In genomic region chr1:151568626-151569088, GRCh38 we compare ENCODE assay signal across 15 cellular contexts. TPM values are rescaled to one million over a fixed set of nuclear protein-coding genes. Genes with fewer than 3 reads are reported as not detected.
A peak's percentile ranks its signal among the peaks of the same experiment; 100 is the strongest.
DNase-seq lines count a peak whose midpoint lies in the region; ATAC-seq, FAIRE-seq and TF ChIP-seq lines count a peak whose summit lies in the region.
"Had no signal": no experiment of that assay in that cellular context is flagged by ENCODE, and none has a peak within 500 bp of the region (broad histone marks: within the 10 kb centered on the region; RNA-seq: fewer than 3 reads in every experiment).

No MANE protein-coding gene starts in this region.

- H3K4me1 ChIP-seq in hepatocyte (ENCODE audit: insufficient read depth), result no peaks in the 10 kb centered on the region

- POLR2A ChIA-PET in activated CD4-positive, alpha-beta memory T cell treated with anti-CD3 and anti-CD28 coated beads for 36 hours (lab: Charles Lee), result no interaction called here

- in situ Hi-C loops in G401 (cut with HindIII; ENCODE audit: low sequenced_read_pairs), result no loop called here

- no peaks in the 10 kb centered on the region for H3K36me3 Mint-ChIP-seq in activated CD4-positive, alpha-beta T cell treated with anti-CD3 and anti-CD28 coated beads, Interleukin-2, amount 10 ng/mL, durations not matched to agents 24 days and 14 days (ENCODE audit: low read depth)
- H3K36me3 Mint-ChIP-seq in activated CD4-positive, alpha-beta memory T cell treated with anti-CD3 and anti-CD28 coated beads for 36 hours, result peaks cover 3% of the 10 kb centered on the region
- H3K36me3 Mint-ChIP-seq: natural killer cell treated with Interleukin-12 subunit alpha and Interleukin-12 subunit beta and Interleukin-15 and Interleukin-18, amount 100 ng/mL, for 72 hours had no signal

- intact Hi-C loops in activated CD4-positive, alpha-beta T cell treated with anti-CD3 and anti-CD28 coated beads, Interleukin-2, amount 10 ng/mL, durations not matched to agents 24 days and 14 days (cut with micrococcal nuclease), result no loop called here
- intact Hi-C loops in activated CD4-positive, alpha-beta memory T cell treated with anti-CD3 and anti-CD28 coated beads for 36 hours (cut with micrococcal nuclease), result no loop called here
- intact Hi-C loops in sciatic nerve (cut with DNase I), result no loop called here

- no peak overlapping the region for H3K4me2 ChIP-seq in hepatocyte

- no peak for TF ChIP-seq CTCF in hepatocyte (IDR thresholded peaks at IDR 0.05; ENCODE audit: poor library complexity)

- peak overlapping the region; percentile 69 for H3K27ac ChIP-seq in hepatocyte

- no peaks in the 10 kb centered on the region for H3K9me3 Mint-ChIP-seq in activated CD4-positive, alpha-beta T cell treated with anti-CD3 and anti-CD28 coated beads, Interleukin-2, amount 10 ng/mL, durations not matched to agents 24 days and 14 days
- H3K9me3 Mint-ChIP-seq in activated CD4-positive, alpha-beta memory T cell treated with anti-CD3 and anti-CD28 coated beads for 36 hours, result no peaks in the 10 kb centered on the region
- H3K9me3 Mint-ChIP-seq: natural killer cell treated with Interleukin-12 subunit alpha and Interleukin-12 subunit beta and Interleukin-15 and Interleukin-18, amount 100 ng/mL, for 72 hours; T-helper 2 cell treated with Interferon-gamma antibody and Interleukin-4, amounts not matched to agents 5 μg/mL and 100 μg/mL, for 36 hours had no signal

- H3K27me3 Mint-ChIP-seq in activated CD4-positive, alpha-beta T cell treated with anti-CD3 and anti-CD28 coated beads, Interleukin-2, amount 10 ng/mL, durations not matched to agents 24 days and 14 days, result no peaks in the 10 kb centered on the region
- H3K27me3 Mint-ChIP-seq in activated CD4-positive, alpha-beta memory T cell treated with anti-CD3 and anti-CD28 coated beads for 36 hours, result no peaks in the 10 kb centered on the region
- H3K27me3 Mint-ChIP-seq: natural killer cell treated with Interleukin-12 subunit alpha and Interleukin-12 subunit beta and Interleukin-15 and Interleukin-18, amount 100 ng/mL, for 72 hours had no signal

- H4K20me1 ChIP-seq in hepatocyte (ENCODE audit: insufficient read depth, poor library complexity, severe bottlenecking), result no peaks in the 10 kb centered on the region

- no peaks in the 10 kb centered on the region for H3K9me3 ChIP-seq in hepatocyte (ENCODE audit: low read depth)

- H3K36me3 ChIP-seq in hepatocyte (replicated peaks; ENCODE audit: insufficient read depth, low read depth), result no peaks in the 10 kb centered on the region

- H3K27ac Mint-ChIP-seq in activated CD4-positive, alpha-beta T cell treated with anti-CD3 and anti-CD28 coated beads, Interleukin-2, amount 10 ng/mL, durations not matched to agents 24 days and 14 days, result no peak overlapping the region
- H3K27ac Mint-ChIP-seq in activated CD4-positive, alpha-beta memory T cell treated with anti-CD3 and anti-CD28 coated beads for 36 hours, result no peak overlapping the region
- H3K27ac Mint-ChIP-seq: natural killer cell treated with Interleukin-12 subunit alpha and Interleukin-12 subunit beta and Interleukin-15 and Interleukin-18, amount 100 ng/mL, for 72 hours; T-helper 2 cell treated with Interferon-gamma antibody and Interleukin-4, amounts not matched to agents 5 μg/mL and 100 μg/mL, for 36 hours had no signal

- WGBS in hepatocyte (ENCODE audit: low lambda C conversion rate, missing lambda C conversion rate), result 86% methylated on average over 3 of the region's 3 CpGs

- no peak for FAIRE-seq in GM12891 (lab: Jason Lieb, UNC)

- no peaks in the 10 kb centered on the region for H3K27me3 ChIP-seq in hepatocyte

- H2AFZ ChIP-seq in hepatocyte, result no peak overlapping the region

- peak; percentile 19 to 24 for DNase-seq in activated CD4-positive, alpha-beta T cell treated with anti-CD3 and anti-CD28 coated beads for 4 hours
- no peak for DNase-seq in activated CD4-positive, alpha-beta T cell treated with anti-CD3 and anti-CD28 coated beads, Interleukin-2, amount 10 ng/mL, durations not matched to agents 24 days and 14 days
- DNase-seq in G401 (ENCODE audit: low spot score), result peak; percentile 38
- peak; percentile 31 for DNase-seq in activated CD4-positive, alpha-beta memory T cell treated with anti-CD3 and anti-CD28 coated beads for 36 hours
- no peak for DNase-seq in hepatocyte (ENCODE audit: low spot score)
- DNase-seq in sciatic nerve (ENCODE audit: low spot score), result no peak
- no peak for DNase-seq in GM12891 (ENCODE audit: insufficient read length, low spot score)
- DNase-seq: anterior cingulate cortex, dermis blood vessel endothelial cell, NCI-H2029, NCI-H774, Right ventricle myocardium superior had no signal

- H3K79me2 ChIP-seq in hepatocyte, result no peaks in the 10 kb centered on the region

- TF ChIP-seq POLR2A in GM12891 (IDR thresholded peaks at IDR 0.05; ENCODE audit: low read depth, low read length), result no peak

- ATAC-seq in GM18873 (IDR thresholded peaks at IDR 0.05; ENCODE audit: low FRiP score, unreplicated experiment) (no peak), sciatic nerve (no peak)

- CTCF ChIA-PET in activated CD4-positive, alpha-beta memory T cell treated with anti-CD3 and anti-CD28 coated beads for 36 hours (lab: Charles Lee), result interaction anchor here (1.0 kb wide), 1 partner anchor 21 kb away, joined by 3 read pairs; no protein-coding TSS in a partner anchor

- H3K4me3 ChIP-seq in hepatocyte, result no peak overlapping the region

- H3K9me2 ChIP-seq in hepatocyte (replicated peaks; ENCODE audit: insufficient read depth), result no peaks in the 10 kb centered on the region

- H3K4me3 Mint-ChIP-seq in activated CD4-positive, alpha-beta T cell treated with anti-CD3 and anti-CD28 coated beads, Interleukin-2, amount 10 ng/mL, durations not matched to agents 24 days and 14 days, result no peak overlapping the region
- H3K4me3 Mint-ChIP-seq in activated CD4-positive, alpha-beta memory T cell treated with anti-CD3 and anti-CD28 coated beads for 36 hours, result no peak overlapping the region
- H3K4me3 Mint-ChIP-seq: natural killer cell treated with Interleukin-12 subunit alpha and Interleukin-12 subunit beta and Interleukin-15 and Interleukin-18, amount 100 ng/mL, for 72 hours; T-helper 2 cell treated with Interferon-gamma antibody and Interleukin-4, amounts not matched to agents 5 μg/mL and 100 μg/mL, for 36 hours had no signal

- peaks cover 5% of the 10 kb centered on the region for H3K4me1 Mint-ChIP-seq in activated CD4-positive, alpha-beta T cell treated with anti-CD3 and anti-CD28 coated beads, Interleukin-2, amount 10 ng/mL, durations not matched to agents 24 days and 14 days
- peaks cover 10% of the 10 kb centered on the region for H3K4me1 Mint-ChIP-seq in activated CD4-positive, alpha-beta memory T cell treated with anti-CD3 and anti-CD28 coated beads for 36 hours (ENCODE audit: low read depth)

TF ChIP-seq in GM12891, 5 proteins besides CTCF, POLR2A, EP300 and RAD21:
- TF ChIP-seq TAF1 (IDR thresholded peaks at IDR 0.05; ENCODE audit: low read depth, low read length), result no peak
- TF ChIP-seq SPI1 (IDR thresholded peaks at IDR 0.05; ENCODE audit: low read depth, low read length), result no peak
- no peak for TF ChIP-seq POLR2AphosphoS5 (IDR thresholded peaks at IDR 0.05; ENCODE audit: low read depth, low read length)
- no peak for TF ChIP-seq POU2F2 (IDR thresholded peaks at IDR 0.05; ENCODE audit: low read depth, low read length)
- TF ChIP-seq PAX5 (IDR thresholded peaks at IDR 0.05; ENCODE audit: insufficient read depth, low read length, severe bottlenecking), result no peak

RNA-seq across cellular contexts. Expression of gene TUFT1, which starts 28.5 kb away (rescaled TPM):
- 1.7 and 2.1 TPM in 2 replicates for total RNA-seq in activated CD4-positive, alpha-beta T cell treated with anti-CD3 and anti-CD28 coated beads, Interleukin-2, amount 10 ng/mL, durations not matched to agents 24 days and 14 days
- 3.5 and 8.2 TPM in 2 replicates for total RNA-seq in G401 (2014; rRNA removed; shearing (Covaris generic))
- 1 to 10 TPM; 3.0 to 4.1 TPM for total RNA-seq in activated CD4-positive, alpha-beta memory T cell treated with anti-CD3 and anti-CD28 coated beads for 36 hours
- total RNA-seq in hepatocyte (18.3 and 29.8 TPM in 2 replicates), sciatic nerve (3.2 TPM)
- polyA plus RNA-seq in hepatocyte, result 29.2 and 30.1 TPM in 2 replicates
- 0.35 TPM for polyA plus RNA-seq in GM12891 (2012; ENCODE audit: low read depth, missing spikeins)

RNA-seq across cellular contexts. Expression of gene SNX27, which starts 43.2 kb away (rescaled TPM):
- 31.6 and 33.1 TPM in 2 replicates for total RNA-seq in activated CD4-positive, alpha-beta T cell treated with anti-CD3 and anti-CD28 coated beads, Interleukin-2, amount 10 ng/mL, durations not matched to agents 24 days and 14 days
- 25.5 and 32.7 TPM in 2 replicates for total RNA-seq in G401 (2014; rRNA removed; shearing (Covaris generic))
- total RNA-seq in activated CD4-positive, alpha-beta memory T cell treated with anti-CD3 and anti-CD28 coated beads for 36 hours, result 10 to 100 TPM; 27.1 to 30.7 TPM
- 35.1 and 38.7 TPM in 2 replicates for total RNA-seq in hepatocyte
- polyA plus RNA-seq in hepatocyte, result 18.2 and 24.0 TPM in 2 replicates
- 60.4 TPM for total RNA-seq in sciatic nerve
- 2.6 TPM for polyA plus RNA-seq in GM12891 (2012; ENCODE audit: low read depth, missing spikeins)

RNA-seq across cellular contexts. Expression of gene CGN, which starts 57.5 kb away (rescaled TPM):
- total RNA-seq in activated CD4-positive, alpha-beta T cell treated with anti-CD3 and anti-CD28 coated beads, Interleukin-2, amount 10 ng/mL, durations not matched to agents 24 days and 14 days, result 0.07 and 0.28 TPM in 2 replicates
- 11.4 and 18.6 TPM in 2 replicates for total RNA-seq in G401 (2014; rRNA removed; shearing (Covaris generic))
- 1 to 10 TPM; 1.3 to 1.4 TPM for total RNA-seq in activated CD4-positive, alpha-beta memory T cell treated with anti-CD3 and anti-CD28 coated beads for 36 hours
- total RNA-seq in hepatocyte (58.2 and 66.4 TPM in 2 replicates), sciatic nerve (2.0 TPM)
- 46.3 and 54.5 TPM in 2 replicates for polyA plus RNA-seq in hepatocyte
- 1.1 TPM for polyA plus RNA-seq in GM12891 (2012; ENCODE audit: low read depth, missing spikeins)

Comparison
In these comparisons a context has a peak if more than half of its experiments do, and no peak if none do; other contexts are left out.
1. DNase-seq: peak in activated CD4-positive, alpha-beta T cell treated with anti-CD3 and anti-CD28 coated beads for 4 hours (2 of 2), G401 (single experiment) and activated CD4-positive, alpha-beta memory T cell treated with anti-CD3 and anti-CD28 coated beads for 36 hours (single experiment); none in activated CD4-positive, alpha-beta T cell treated with anti-CD3 and anti-CD28 coated beads, Interleukin-2, amount 10 ng/mL, durations not matched to agents 24 days and 14 days (single experiment), hepatocyte (single experiment), sciatic nerve (single experiment) and GM12891 (single experiment).